8 cellular contexts compared by ENCODE assay signal in the genomic region with DNA sequence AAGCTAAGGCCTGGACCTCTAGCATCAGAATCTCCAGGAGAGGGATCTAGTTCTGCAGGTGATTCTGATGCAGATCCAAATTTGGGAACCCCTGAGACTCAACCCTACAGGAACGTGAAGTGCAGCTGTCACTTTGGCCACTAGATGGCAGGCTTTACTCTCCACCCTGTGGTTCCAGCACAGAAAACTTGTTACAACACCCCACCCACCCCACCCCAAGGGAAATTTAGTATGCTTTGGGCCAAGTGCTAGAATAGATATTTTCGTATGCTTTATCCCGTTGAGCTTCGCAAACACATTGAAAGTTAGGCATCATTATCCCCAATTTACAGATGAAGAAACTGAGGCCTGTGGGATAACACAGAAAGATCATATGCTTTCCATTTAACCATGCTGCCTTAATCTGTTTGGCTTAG.
DNase-seq lines count a peak whose midpoint lies in the region; ATAC-seq, FAIRE-seq and TF ChIP-seq lines count a peak whose summit lies in the region.

No MANE protein-coding gene starts in this region.

- no peak overlapping the region for H3K27ac ChIP-seq in HepG2 (ENCODE audit: extremely low read length, insufficient read depth, low read length)

- ATAC-seq in HepG2 (peak; percentile 72), GM18861 (IDR thresholded peaks at IDR 0.05; ENCODE audit: unreplicated experiment) (no peak)

- no peak overlapping the region for H3K4me3 ChIP-seq in Jurkat, Clone E6-1 (ENCODE audit: low read length)
- H3K4me3 ChIP-seq in cardiac fibroblast (replicated peaks in 1 of 2; ENCODE audit: low read depth in 2 of 2, low read length in 2 of 2) (no peak overlapping the region), HepG2 (replicated peaks in 1 of 3; ENCODE audit: insufficient read depth in 1 of 3, low read depth in 2 of 3, low read length in 3 of 3) (no peak overlapping the region)

- H4K20me1 ChIP-seq in HepG2 (ENCODE audit: insufficient read depth, low read length): no peaks in the 10 kb centered on the region

- 3% methylated on average over 4 of the region's 4 CpGs for WGBS in HepG2 (ENCODE audit: low lambda C conversion rate)

- FAIRE-seq in HepG2 (lab: Jason Lieb, UNC): peak; percentile 34

- no peaks in the 10 kb centered on the region for H3K4me1 ChIP-seq in HepG2 (ENCODE audit: insufficient read depth, low read length)

- DNase-seq in AG08396 (ENCODE audit: low spot score) (peak; percentile 55), GM13977 (ENCODE audit: low spot score) (peak; percentile 31), T1000 (lab: John Stamatoyannopoulos, UW) (peak; percentile 23), cardiac fibroblast (ENCODE audit: low read depth in 2 of 2) (peak; percentile 65 to 72), HepG2 (ENCODE audit: low spot score) (peak; percentile 10)
- DNase-seq in Jurkat, Clone E6-1 (ENCODE audit: low read depth, low spot score): peak; percentile 31
- DNase-seq in stimulated activated CD8-positive, alpha-beta memory T cell treated with anti-CD3 and anti-CD28 coated beads, Interleukin-4, amount 100 ng/mL, for 48 hours: peak; percentile 77

- TF ChIP-seq RAD21 in HepG2 (CRISPR knock-in tag; IDR thresholded peaks at IDR 0.05): no peak

- peaks cover 0 to 10% of the 10 kb centered on the region in 2 experiments; a peak in 1 of 5 replicates for H3K27me3 ChIP-seq in HepG2 (ENCODE audit: control insufficient read depth in 1 of 2, insufficient read depth in 2 of 2, low read length in 2 of 2)

- H3K4me2 ChIP-seq in HepG2 (ENCODE audit: low read depth, low read length): no peak overlapping the region

- CTCF ChIA-PET in HepG2 (lab: Yijun Ruan, JAX; ENCODE audit: low intra/inter-chr PET ratio, low total read pairs): interaction anchor here (2.5 kb wide), 1 partner anchor 310 kb away, joined by 31 read pairs; no protein-coding TSS in a partner anchor

- no peak for TF ChIP-seq POLR2A in HepG2 (IDR thresholded peaks at IDR 0.05; ENCODE audit: insufficient read depth in 1 of 2, low read depth in 2 of 2, low read length in 2 of 2)

- intact Hi-C loops in HepG2 (cut with micrococcal nuclease; ENCODE audit: unreplicated experiment): loop anchor here (1.0 kb wide), 1 partner anchor 311 kb away; no protein-coding TSS in a partner anchor

- POLR2A ChIA-PET in HepG2 (lab: Yijun Ruan, JAX): no interaction called here

- TF ChIP-seq EP300 in HepG2 (IDR thresholded peaks at IDR 0.05; ENCODE audit: low read depth in 2 of 2, low read length in 2 of 2) (no peak), HepG2 (CRISPR knock-in tag; IDR thresholded peaks at IDR 0.05; ENCODE audit: borderline replicate concordance) (no peak)

- H2AFZ ChIP-seq in HepG2 (ENCODE audit: low read length): no peak overlapping the region

- no peaks in the 10 kb centered on the region for H3K36me3 ChIP-seq in HepG2 (replicated peaks in 1 of 2; ENCODE audit: control insufficient read depth in 1 of 2, insufficient read depth in 2 of 2, low read length in 2 of 2)

- TF ChIP-seq CTCF in GM13977 (IDR thresholded peaks at IDR 0.05; ENCODE audit: extremely low read depth, insufficient read depth, missing control alignments): peak; percentile 83
- peak; percentile 80 for TF ChIP-seq CTCF in cardiac fibroblast (IDR thresholded peaks at IDR 0.05; ENCODE audit: low read depth, low read length)
- peak; percentile 65 for TF ChIP-seq CTCF in HepG2 (CRISPR knock-in tag; IDR thresholded peaks at IDR 0.05)

- in situ Hi-C loops in GM13977 (cut with MboI; ENCODE audit: low pct_unique_long_range_greater_than_20kb, low sequenced_read_pairs, unreplicated experiment): loop anchor here (25.0 kb wide), 2 partner anchors 194 to 306 kb away; a partner anchor contains a TSS
- in situ Hi-C loops in HepG2 (cut with HindIII; ENCODE audit: extremely low pct_ligation_motif_present, low pct_unique_long_range_greater_than_20kb): loop anchor here (5.0 kb wide), 1 partner anchor 311 kb away; no protein-coding TSS in a partner anchor

- no TSS peak for BruUV-seq in HepG2 (replicated peaks; lab: Mats Ljungman, UMichigan)

- H3K9ac ChIP-seq in HepG2 (ENCODE audit: insufficient read depth, low read depth, low read length): no peak overlapping the region

- H3K9me3 ChIP-seq in HepG2 (ENCODE audit: low read length): no peaks in the 10 kb centered on the region

- no peaks in the 10 kb centered on the region for H3K79me2 ChIP-seq in HepG2 (ENCODE audit: insufficient read depth, low read length)

TF ChIP-seq in HepG2, 621 proteins besides CTCF, POLR2A, EP300 and RAD21:
- TF ChIP-seq STAG1 (CRISPR knock-in tag; IDR thresholded peaks at IDR 0.05) (peak; percentile 46), ZNF879 (CRISPR knock-in tag; IDR thresholded peaks at IDR 0.05) (no peak), ZNF24 (IDR thresholded peaks at IDR 0.05) (no peak), ZNF232 (CRISPR knock-in tag; IDR thresholded peaks at IDR 0.05; ENCODE audit: borderline replicate concordance) (no peak), MIER2 (CRISPR knock-in tag; IDR thresholded peaks at IDR 0.05) (no peak), ZNF629 (CRISPR knock-in tag; conservative IDR thresholded peaks at IDR 0.05) (peak; percentile 68), RBM39 (IDR thresholded peaks at IDR 0.05; ENCODE audit: low read depth, low read length, poor library complexity, severe bottlenecking) (no peak), RAD51 (IDR thresholded peaks at IDR 0.05; ENCODE audit: borderline replicate concordance) (no peak), SUZ12 (IDR thresholded peaks at IDR 0.05; ENCODE audit: low read depth, low read length) (no peak), ZC3H4 (CRISPR knock-in tag; IDR thresholded peaks at IDR 0.05; ENCODE audit: borderline replicate concordance) (no peak), SRSF1 (optimal IDR thresholded peaks at IDR 0.05; ENCODE audit: low read depth, low read length) (no peak), SMC3 (IDR thresholded peaks at IDR 0.05; ENCODE audit: low read length) (peak; percentile 59; the same call in 1 of the 2 replicates), DNMT3B (CRISPR knock-in tag; conservative IDR thresholded peaks at IDR 0.05) (no peak), ZNF430 (CRISPR knock-in tag; IDR thresholded peaks at IDR 0.05) (no peak), KDM2A (CRISPR knock-in tag; IDR thresholded peaks at IDR 0.05; ENCODE audit: borderline replicate concordance, low read depth) (no peak), ZNF44 (CRISPR knock-in tag; IDR thresholded peaks at IDR 0.05) (no peak), REL (CRISPR knock-in tag; conservative IDR thresholded peaks at IDR 0.05) (no peak)
- TF ChIP-seq, protein P1, sequence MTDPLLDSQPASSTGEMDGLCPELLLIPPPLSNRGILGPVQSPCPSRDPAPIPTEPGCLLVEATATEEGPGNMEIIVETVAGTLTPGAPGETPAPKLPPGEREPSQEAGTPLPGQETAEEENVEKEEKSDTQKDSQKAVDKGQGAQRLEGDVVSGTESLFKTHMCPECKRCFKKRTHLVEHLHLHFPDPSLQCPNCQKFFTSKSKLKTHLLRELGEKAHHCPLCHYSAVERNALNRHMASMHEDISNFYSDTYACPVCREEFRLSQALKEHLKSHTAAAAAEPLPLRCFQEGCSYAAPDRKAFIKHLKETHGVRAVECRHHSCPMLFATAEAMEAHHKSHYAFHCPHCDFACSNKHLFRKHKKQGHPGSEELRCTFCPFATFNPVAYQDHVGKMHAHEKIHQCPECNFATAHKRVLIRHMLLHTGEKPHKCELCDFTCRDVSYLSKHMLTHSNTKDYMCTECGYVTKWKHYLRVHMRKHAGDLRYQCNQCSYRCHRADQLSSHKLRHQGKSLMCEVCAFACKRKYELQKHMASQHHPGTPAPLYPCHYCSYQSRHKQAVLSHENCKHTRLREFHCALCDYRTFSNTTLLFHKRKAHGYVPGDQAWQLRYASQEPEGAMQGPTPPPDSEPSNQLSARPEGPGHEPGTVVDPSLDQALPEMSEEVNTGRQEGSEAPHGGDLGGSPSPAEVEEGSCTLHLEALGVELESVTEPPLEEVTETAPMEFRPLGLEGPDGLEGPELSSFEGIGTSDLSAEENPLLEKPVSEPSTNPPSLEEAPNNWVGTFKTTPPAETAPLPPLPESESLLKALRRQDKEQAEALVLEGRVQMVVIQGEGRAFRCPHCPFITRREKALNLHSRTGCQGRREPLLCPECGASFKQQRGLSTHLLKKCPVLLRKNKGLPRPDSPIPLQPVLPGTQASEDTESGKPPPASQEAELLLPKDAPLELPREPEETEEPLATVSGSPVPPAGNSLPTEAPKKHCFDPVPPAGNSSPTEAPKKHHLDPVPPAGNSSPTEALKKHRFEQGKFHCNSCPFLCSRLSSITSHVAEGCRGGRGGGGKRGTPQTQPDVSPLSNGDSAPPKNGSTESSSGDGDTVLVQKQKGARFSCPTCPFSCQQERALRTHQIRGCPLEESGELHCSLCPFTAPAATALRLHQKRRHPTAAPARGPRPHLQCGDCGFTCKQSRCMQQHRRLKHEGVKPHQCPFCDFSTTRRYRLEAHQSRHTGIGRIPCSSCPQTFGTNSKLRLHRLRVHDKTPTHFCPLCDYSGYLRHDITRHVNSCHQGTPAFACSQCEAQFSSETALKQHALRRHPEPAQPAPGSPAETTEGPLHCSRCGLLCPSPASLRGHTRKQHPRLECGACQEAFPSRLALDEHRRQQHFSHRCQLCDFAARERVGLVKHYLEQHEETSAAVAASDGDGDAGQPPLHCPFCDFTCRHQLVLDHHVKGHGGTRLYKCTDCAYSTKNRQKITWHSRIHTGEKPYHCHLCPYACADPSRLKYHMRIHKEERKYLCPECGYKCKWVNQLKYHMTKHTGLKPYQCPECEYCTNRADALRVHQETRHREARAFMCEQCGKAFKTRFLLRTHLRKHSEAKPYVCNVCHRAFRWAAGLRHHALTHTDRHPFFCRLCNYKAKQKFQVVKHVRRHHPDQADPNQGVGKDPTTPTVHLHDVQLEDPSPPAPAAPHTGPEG (CRISPR knock-in tag; IDR thresholded peaks at IDR 0.05): no peak
- TF ChIP-seq, protein P2, sequence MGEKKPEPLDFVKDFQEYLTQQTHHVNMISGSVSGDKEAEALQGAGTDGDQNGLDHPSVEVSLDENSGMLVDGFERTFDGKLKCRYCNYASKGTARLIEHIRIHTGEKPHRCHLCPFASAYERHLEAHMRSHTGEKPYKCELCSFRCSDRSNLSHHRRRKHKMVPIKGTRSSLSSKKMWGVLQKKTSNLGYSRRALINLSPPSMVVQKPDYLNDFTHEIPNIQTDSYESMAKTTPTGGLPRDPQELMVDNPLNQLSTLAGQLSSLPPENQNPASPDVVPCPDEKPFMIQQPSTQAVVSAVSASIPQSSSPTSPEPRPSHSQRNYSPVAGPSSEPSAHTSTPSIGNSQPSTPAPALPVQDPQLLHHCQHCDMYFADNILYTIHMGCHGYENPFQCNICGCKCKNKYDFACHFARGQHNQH (CRISPR knock-in tag; IDR thresholded peaks at IDR 0.05): no peak

Comparison
In these comparisons a context has a peak if more than half of its experiments do, and no peak if none do; other contexts are left out.
1. DNase-seq: peak in every context shown above with its lines; median percentile 77 in stimulated activated CD8-positive, alpha-beta memory T cell treated with anti-CD3 and anti-CD28 coated beads, Interleukin-4, amount 100 ng/mL, for 48 hours; 68 in cardiac fibroblast; 55 in AG08396; 31 in GM13977; 31 in Jurkat, Clone E6-1; 23 in T1000; 10 in HepG2.